In the genomic region with DNA sequence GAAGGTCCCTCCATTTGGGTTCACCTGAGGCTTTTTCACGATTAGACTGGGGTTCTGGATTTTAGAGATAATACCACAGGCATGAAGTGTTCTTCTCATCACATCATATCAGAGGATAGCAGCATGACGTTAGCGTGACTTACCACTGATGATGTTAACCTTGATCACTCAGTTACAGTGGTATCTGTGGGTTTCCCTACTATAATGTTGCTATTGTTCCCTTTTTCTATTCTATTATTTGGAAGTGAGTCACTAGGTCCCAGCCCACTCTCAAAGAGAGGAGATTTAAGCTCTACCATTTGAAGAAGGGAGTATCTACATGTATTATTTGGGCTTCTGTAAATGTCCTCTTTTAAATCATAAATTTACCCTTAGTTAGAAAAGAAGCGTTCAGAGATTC, we compare ENCODE assay signal across 22 cellular contexts.
A peak's percentile ranks its signal among the peaks of the same experiment; 100 is the strongest.
DNase-seq lines count a peak whose midpoint lies in the region; ATAC-seq, FAIRE-seq and TF ChIP-seq lines count a peak whose summit lies in the region.
"Had no signal": no experiment of that assay in that cellular context is flagged by ENCODE, and none has a peak within 500 bp of the region (broad histone marks: within the 10 kb centered on the region; RNA-seq: fewer than 3 reads in every experiment).

No MANE protein-coding gene starts in this region.

- CTCF ChIA-PET in mammary epithelial cell (lab: Charles Lee; ENCODE audit: low non-redundant PET) (no interaction called here), MCF 10A (lab: Yijun Ruan, JAX) (interaction anchor here (1.0 kb wide), 1 partner anchor 19 kb away, joined by 3 read pairs; no protein-coding TSS in a partner anchor)
- CTCF ChIA-PET in activated CD8-positive, alpha-beta T cell treated with anti-CD3 and anti-CD28 coated beads for 36 hours (lab: Charles Lee), result no interaction called here

- no peaks in the 10 kb centered on the region for H3K36me3 Mint-ChIP-seq in MCF 10A (ENCODE audit: insufficient read depth, unreplicated experiment)
- H3K36me3 Mint-ChIP-seq in activated T-helper 2 cell treated with anti-CD3 and anti-CD28 coated beads, Interferon-gamma antibody, Interleukin-2, Interleukin-4, amounts not matched to agents 10 μg/mL and 5 μg/mL and 100 μg/mL, durations not matched to agents 14 hours and 24 hours and 36 hours (ENCODE audit: low read depth), result no peaks in the 10 kb centered on the region
- no peaks in the 10 kb centered on the region for H3K36me3 Mint-ChIP-seq in activated CD8-positive, alpha-beta T cell treated with anti-CD3 and anti-CD28 coated beads for 36 hours (ENCODE audit: low read depth)
- H3K36me3 Mint-ChIP-seq: activated naive CD4-positive, alpha-beta T cell treated with anti-CD3 and anti-CD28 coated beads, Interleukin-2, amount 50 U/mL, for 24 hours; CD4-positive, alpha-beta memory T cell had no signal

- H3K4me3 ChIP-seq in mammary epithelial cell (replicated peaks in 1 of 3; ENCODE audit: insufficient read depth in 1 of 3, low read depth in 2 of 3, low read length in 3 of 3), result no peak overlapping the region
- H3K4me3 ChIP-seq: left ventricle myocardium inferior, right atrium auricular region had no signal

- no peak overlapping the region for H3K27ac Mint-ChIP-seq in MCF 10A (ENCODE audit: low read depth, unreplicated experiment)
- H3K27ac Mint-ChIP-seq in activated T-helper 2 cell treated with anti-CD3 and anti-CD28 coated beads, Interferon-gamma antibody, Interleukin-2, Interleukin-4, amounts not matched to agents 10 μg/mL and 5 μg/mL and 100 μg/mL, durations not matched to agents 14 hours and 24 hours and 36 hours, result peak overlapping the region; percentile 78
- no peak overlapping the region for H3K27ac Mint-ChIP-seq in activated CD8-positive, alpha-beta T cell treated with anti-CD3 and anti-CD28 coated beads for 36 hours
- H3K27ac Mint-ChIP-seq: activated naive CD4-positive, alpha-beta T cell treated with anti-CD3 and anti-CD28 coated beads, Interleukin-2, amount 50 U/mL, for 24 hours; CD4-positive, alpha-beta memory T cell had no signal

- no peak overlapping the region for H2AFZ ChIP-seq in mammary epithelial cell (ENCODE audit: low read depth, low read length)

- H3K27me3 Mint-ChIP-seq in MCF 10A (ENCODE audit: insufficient read depth, unreplicated experiment), result no peaks in the 10 kb centered on the region
- peaks cover 25% of the 10 kb centered on the region for H3K27me3 Mint-ChIP-seq in activated T-helper 2 cell treated with anti-CD3 and anti-CD28 coated beads, Interferon-gamma antibody, Interleukin-2, Interleukin-4, amounts not matched to agents 10 μg/mL and 5 μg/mL and 100 μg/mL, durations not matched to agents 14 hours and 24 hours and 36 hours (ENCODE audit: low read depth)
- peaks cover 10% of the 10 kb centered on the region for H3K27me3 Mint-ChIP-seq in activated CD8-positive, alpha-beta T cell treated with anti-CD3 and anti-CD28 coated beads for 36 hours

- DNase-seq in mammary epithelial cell (peak; percentile 99), MCF 10A (ENCODE audit: unreplicated experiment) (no peak), foreskin melanocyte (peak; percentile 84), urothelium cell line (ENCODE audit: low spot score) (peak; percentile 36)
- no peak for DNase-seq in activated T-helper 2 cell treated with anti-CD3 and anti-CD28 coated beads, Interferon-gamma antibody, Interleukin-2, Interleukin-4, amounts not matched to agents 10 μg/mL and 5 μg/mL and 100 μg/mL, durations not matched to agents 14 hours and 24 hours and 36 hours (ENCODE audit: low spot score)
- no peak for DNase-seq in activated CD8-positive, alpha-beta T cell treated with anti-CD3 and anti-CD28 coated beads for 36 hours
- DNase-seq: CD4-positive, alpha-beta memory T cell; central memory CD4-positive, alpha-beta T cell; DND-41; effector memory CD4-positive, alpha-beta T cell; left ventricle myocardium inferior; MM.1S; NCI-H187 treated with DMSO at 0.1 percent for 48 hours; NCI-H446; NK-92 treated with Interleukin-12 subunit alpha and Interleukin-12 subunit beta, amount 100 ng/mL, for 24 hours; nucleus accumbens; T-helper 1 cell had no signal

- H3K4me1 ChIP-seq in mammary epithelial cell (ENCODE audit: insufficient read depth, low read length), result peaks cover 78% of the 10 kb centered on the region

- intact Hi-C loops in mammary epithelial cell (cut with micrococcal nuclease) (loop anchor here (1.0 kb wide), 1 partner anchor 46 kb away; no protein-coding TSS in a partner anchor), MCF 10A (cut with micrococcal nuclease) (no loop called here)
- intact Hi-C loops in activated T-helper 2 cell treated with anti-CD3 and anti-CD28 coated beads, Interferon-gamma antibody, Interleukin-2, Interleukin-4, amounts not matched to agents 10 μg/mL and 5 μg/mL and 100 μg/mL, durations not matched to agents 14 hours and 24 hours and 36 hours (cut with micrococcal nuclease), result loop anchor here (1.0 kb wide), 1 partner anchor 14 kb away; no protein-coding TSS in a partner anchor
- intact Hi-C loops in activated CD8-positive, alpha-beta T cell treated with anti-CD3 and anti-CD28 coated beads for 36 hours (cut with micrococcal nuclease), result no loop called here

- H3K9ac ChIP-seq in mammary epithelial cell (ENCODE audit: insufficient read depth, low read length), result peak overlapping the region; percentile 73

- dilution Hi-C loops in mammary epithelial cell (cut with HindIII; ENCODE audit: low sequenced_read_pairs), result no loop called here

- peak; percentile 90 for FAIRE-seq in urothelium cell line (lab: Jason Lieb, UNC)

- 14% methylated on average over 4 of the region's 4 CpGs for WGBS in mammary epithelial cell (ENCODE audit: low coverage, missing lambda C conversion rate)

- ATAC-seq in GM21737 (IDR thresholded peaks at IDR 0.05; ENCODE audit: unreplicated experiment), result no peak
- no peak for ATAC-seq in activated CD8-positive, alpha-beta T cell treated with anti-CD3 and anti-CD28 coated beads for 36 hours
- ATAC-seq in HG03442 (IDR thresholded peaks at IDR 0.05; ENCODE audit: unreplicated experiment), result no peak

- no peaks in the 10 kb centered on the region for H3K9me3 ChIP-seq in mammary epithelial cell (replicated peaks; ENCODE audit: insufficient read depth, low read length)
- H3K9me3 ChIP-seq: left ventricle myocardium inferior, right atrium auricular region had no signal

- TF ChIP-seq CTCF in mammary epithelial cell (conservative IDR thresholded peaks at IDR 0.05 in 1 of 2, IDR thresholded peaks at IDR 0.05 in 1 of 2; ENCODE audit: extremely low read depth in 1 of 2, insufficient read depth in 1 of 2, low read depth in 1 of 2, low read length in 2 of 2), result no peak
- no peak for TF ChIP-seq CTCF in MCF 10A (IDR thresholded peaks at IDR 0.05; ENCODE audit: unreplicated experiment)
- TF ChIP-seq CTCF in activated CD8-positive, alpha-beta T cell treated with anti-CD3 and anti-CD28 coated beads for 36 hours (IDR thresholded peaks at IDR 0.05), result no peak

- peak overlapping the region; percentile 57 for H3K4me2 ChIP-seq in mammary epithelial cell (ENCODE audit: insufficient read depth, low read depth, low read length)

- no TSS peak for BruUV-seq in mammary epithelial cell (replicated peaks; lab: Mats Ljungman, UMichigan)
- no TSS peak for BruUV-seq in MCF 10A (replicated peaks; lab: Mats Ljungman, UMichigan)

- peaks cover 33% of the 10 kb centered on the region for H3K4me1 Mint-ChIP-seq in MCF 10A (ENCODE audit: insufficient read depth, unreplicated experiment)
- H3K4me1 Mint-ChIP-seq in activated T-helper 2 cell treated with anti-CD3 and anti-CD28 coated beads, Interferon-gamma antibody, Interleukin-2, Interleukin-4, amounts not matched to agents 10 μg/mL and 5 μg/mL and 100 μg/mL, durations not matched to agents 14 hours and 24 hours and 36 hours (ENCODE audit: low read depth), result peaks cover 22% of the 10 kb centered on the region
- no peaks in the 10 kb centered on the region for H3K4me1 Mint-ChIP-seq in activated CD8-positive, alpha-beta T cell treated with anti-CD3 and anti-CD28 coated beads for 36 hours (ENCODE audit: low read depth)
- H3K4me1 Mint-ChIP-seq: activated naive CD4-positive, alpha-beta T cell treated with anti-CD3 and anti-CD28 coated beads, Interleukin-2, amount 50 U/mL, for 24 hours had no signal

- POLR2A ChIA-PET in MCF 10A (lab: Yijun Ruan, JAX), result interaction anchor here (0.5 to 3.9 kb wide), 5 partner anchors 13 to 739 kb away, joined by 3 to 21 read pairs (median 4); no protein-coding TSS in a partner anchor
- POLR2A ChIA-PET in activated CD8-positive, alpha-beta T cell treated with anti-CD3 and anti-CD28 coated beads for 36 hours (lab: Charles Lee), result no interaction called here

- in situ Hi-C loops in mammary epithelial cell (cut with MboI; ENCODE audit: low sequenced_read_pairs in 2 of 2), result loop anchor here in 1 of 2 donors (10.0 kb wide), 1 partner anchor 59 kb away; no protein-coding TSS in a partner anchor

- peaks cover 12% of the 10 kb centered on the region for H3K79me2 ChIP-seq in mammary epithelial cell (ENCODE audit: insufficient read depth, low read length)

- no peaks in the 10 kb centered on the region for H3K36me3 ChIP-seq in mammary epithelial cell (ENCODE audit: insufficient read depth, low read length)
- H3K36me3 ChIP-seq: left ventricle myocardium inferior, right atrium auricular region had no signal

- no peaks in the 10 kb centered on the region for H3K27me3 ChIP-seq in mammary epithelial cell (ENCODE audit: insufficient read depth, low read length)
- H3K27me3 ChIP-seq: right atrium auricular region had no signal

- no peak overlapping the region for H3K4me3 Mint-ChIP-seq in MCF 10A (ENCODE audit: unreplicated experiment)
- H3K4me3 Mint-ChIP-seq in activated T-helper 2 cell treated with anti-CD3 and anti-CD28 coated beads, Interferon-gamma antibody, Interleukin-2, Interleukin-4, amounts not matched to agents 10 μg/mL and 5 μg/mL and 100 μg/mL, durations not matched to agents 14 hours and 24 hours and 36 hours (ENCODE audit: low read depth), result no peak overlapping the region
- H3K4me3 Mint-ChIP-seq in activated CD8-positive, alpha-beta T cell treated with anti-CD3 and anti-CD28 coated beads for 36 hours, result no peak overlapping the region
- H3K4me3 Mint-ChIP-seq: activated naive CD4-positive, alpha-beta T cell treated with anti-CD3 and anti-CD28 coated beads, Interleukin-2, amount 50 U/mL, for 24 hours; CD4-positive, alpha-beta memory T cell had no signal

- H3K9me3 Mint-ChIP-seq in MCF 10A (ENCODE audit: unreplicated experiment), result no peaks in the 10 kb centered on the region
- H3K9me3 Mint-ChIP-seq in activated T-helper 2 cell treated with anti-CD3 and anti-CD28 coated beads, Interferon-gamma antibody, Interleukin-2, Interleukin-4, amounts not matched to agents 10 μg/mL and 5 μg/mL and 100 μg/mL, durations not matched to agents 14 hours and 24 hours and 36 hours, result no peaks in the 10 kb centered on the region
- H3K9me3 Mint-ChIP-seq in activated CD8-positive, alpha-beta T cell treated with anti-CD3 and anti-CD28 coated beads for 36 hours, result no peaks in the 10 kb centered on the region
- H3K9me3 Mint-ChIP-seq: activated naive CD4-positive, alpha-beta T cell treated with anti-CD3 and anti-CD28 coated beads, Interleukin-2, amount 50 U/mL, for 24 hours; CD4-positive, alpha-beta memory T cell had no signal

- peak overlapping the region; percentile 100 for H3K27ac ChIP-seq in mammary epithelial cell (ENCODE audit: insufficient read depth, low read depth, low read length)
- H3K27ac ChIP-seq: left ventricle myocardium inferior, right atrium auricular region, RWPE1 had no signal

- no peaks in the 10 kb centered on the region for H4K20me1 ChIP-seq in mammary epithelial cell (ENCODE audit: insufficient read depth, low read length)

Comparison
In these comparisons a context has a peak if more than half of its experiments do, and no peak if none do; other contexts are left out.
1. DNase-seq: peak in mammary epithelial cell (single experiment), foreskin melanocyte (single experiment) and urothelium cell line (single experiment); none in MCF 10A (single experiment), activated T-helper 2 cell treated with anti-CD3 and anti-CD28 coated beads, Interferon-gamma antibody, Interleukin-2, Interleukin-4, amounts not matched to agents 10 μg/mL and 5 μg/mL and 100 μg/mL, durations not matched to agents 14 hours and 24 hours and 36 hours (single experiment) and activated CD8-positive, alpha-beta T cell treated with anti-CD3 and anti-CD28 coated beads for 36 hours (single experiment).
2. intact Hi-C loops: an anchor here in mammary epithelial cell (1.0 kb wide) and activated T-helper 2 cell treated with anti-CD3 and anti-CD28 coated beads, Interferon-gamma antibody, Interleukin-2, Interleukin-4, amounts not matched to agents 10 μg/mL and 5 μg/mL and 100 μg/mL, durations not matched to agents 14 hours and 24 hours and 36 hours (1.0 kb wide); none called in MCF 10A and activated CD8-positive, alpha-beta T cell treated with anti-CD3 and anti-CD28 coated beads for 36 hours.